ENCODE assay signal across 9 cellular contexts in the genomic region with DNA sequence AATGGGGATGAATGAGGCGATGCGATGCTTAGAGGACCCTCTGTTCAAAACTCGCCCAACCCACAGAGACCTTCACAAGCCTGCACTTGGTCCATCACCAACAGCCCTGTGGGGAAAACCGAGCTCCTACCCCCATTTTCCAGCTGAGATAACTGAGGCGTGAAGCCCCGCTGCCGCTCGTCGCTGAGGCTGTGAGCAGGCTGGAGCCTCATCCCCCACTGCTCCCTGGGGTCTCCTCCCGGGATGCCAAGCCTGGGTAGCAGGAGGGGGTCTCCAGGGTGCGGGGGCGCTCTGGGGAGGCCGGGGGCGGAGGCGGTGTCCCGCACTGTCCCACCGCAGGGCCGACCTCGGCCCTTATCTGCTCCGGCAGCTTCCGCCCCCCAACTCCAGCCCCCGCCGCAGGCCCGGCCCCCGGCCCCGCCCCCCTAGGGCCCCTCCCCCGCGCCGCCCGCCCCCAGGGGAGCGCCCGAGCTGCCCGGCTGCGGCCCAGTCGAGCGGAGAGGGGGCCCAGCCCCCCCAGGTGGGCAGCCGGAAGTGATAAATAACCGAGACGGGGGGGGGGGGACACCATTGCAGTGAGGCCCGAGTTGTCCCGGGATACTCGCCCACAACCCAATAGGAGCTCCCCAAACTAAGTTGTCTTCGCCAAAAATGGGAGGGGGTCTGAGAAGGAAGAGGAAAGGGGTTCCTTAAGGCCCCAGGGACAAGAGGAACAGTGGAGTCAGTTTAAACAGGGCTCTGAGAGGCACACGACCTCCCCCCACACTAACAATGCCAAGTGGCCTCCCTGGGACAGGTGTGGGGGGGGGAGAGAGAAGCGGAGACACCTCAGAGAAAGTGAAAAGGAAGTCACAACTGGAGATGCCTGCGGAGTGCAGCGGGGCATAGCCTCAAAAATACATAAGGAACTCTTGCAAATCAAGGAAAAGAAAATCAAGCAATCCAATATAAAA. TPM values are rescaled to one million over a fixed set of nuclear protein-coding genes. Genes with fewer than 3 reads are reported as not detected.
A peak's percentile ranks its signal among the peaks of the same experiment; 100 is the strongest.
DNase-seq lines count a peak whose midpoint lies in the region; ATAC-seq, FAIRE-seq and TF ChIP-seq lines count a peak whose summit lies in the region.
"Had no signal": no experiment of that assay in that cellular context is flagged by ENCODE, and none has a peak within 500 bp of the region (broad histone marks: within the 10 kb centered on the region; RNA-seq: fewer than 3 reads in every experiment).

No MANE protein-coding gene starts in this region.

- H3K4me3 ChIP-seq in AG09309 (ENCODE audit: control insufficient read depth, low read depth, low read length): peak overlapping the region; percentile 42
- peak overlapping the region; percentile 30 to 60 (median 34) for H3K4me3 ChIP-seq in endothelial cell of umbilical vein (replicated peaks in 1 of 3; ENCODE audit: insufficient read depth in 1 of 3, low read depth in 1 of 3, low read length in 3 of 3)

- DNase-seq in AG09309 (ENCODE audit: low read depth) (no peak), UCSD-AML1 (lab: John Stamatoyannopoulos, UW; ENCODE audit: unreplicated experiment) (peak; percentile 71), endothelial cell of umbilical vein (ENCODE audit: low read depth, low spot score) (no peak), nephron progenitor cell (peak; percentile 71), HPDE6-E6E7 (ENCODE audit: extremely low spot score) (no peak), NCI-H526 treated with DMSO at 0.1 percent for 48 hours (lab: John Stamatoyannopoulos, UW) (no peak)

- peaks cover 17% of the 10 kb centered on the region for H3K4me1 ChIP-seq in endothelial cell of umbilical vein (ENCODE audit: control insufficient read depth, extremely low read depth, insufficient read depth, low read length)

- peaks cover 5% of the 10 kb centered on the region for H3K27me3 Mint-ChIP-seq in nephron progenitor cell (ENCODE audit: low read depth, poor library complexity)

- TF ChIP-seq POLR2A in endothelial cell of umbilical vein (IDR thresholded peaks at IDR 0.05; ENCODE audit: low read depth, low read length): peak; percentile 30

- H3K4me3 Mint-ChIP-seq in nephron progenitor cell: peak overlapping the region; percentile 76

- dilution Hi-C loops in endothelial cell of umbilical vein (cut with MboI; ENCODE audit: extremely low pct_ligation_motif_present, low sequenced_read_pairs): no loop called here

- POLR2A ChIA-PET in endothelial cell of umbilical vein (lab: Charles Lee): no interaction called here

- peak overlapping the region; percentile 83 for H3K4me2 ChIP-seq in endothelial cell of umbilical vein (ENCODE audit: insufficient read depth, low read length)

- H3K9me3 Mint-ChIP-seq in nephron progenitor cell: no peaks in the 10 kb centered on the region

- H3K27ac Mint-ChIP-seq in nephron progenitor cell: peak overlapping the region; percentile 98

- no peaks in the 10 kb centered on the region for H4K20me1 ChIP-seq in endothelial cell of umbilical vein (replicated peaks; ENCODE audit: control insufficient read depth, extremely low read depth, insufficient read depth, low read length)

- H3K36me3 Mint-ChIP-seq in nephron progenitor cell (ENCODE audit: low read depth): no peaks in the 10 kb centered on the region

- TF ChIP-seq CTCF in AG09309 (IDR thresholded peaks at IDR 0.05; ENCODE audit: control insufficient read depth, insufficient read depth, low read depth, low read length, missing control alignments) (no peak), endothelial cell of umbilical vein (IDR thresholded peaks at IDR 0.05; ENCODE audit: extremely low read depth in 1 of 2, insufficient read depth in 1 of 2, low read depth in 1 of 2, low read length in 2 of 2) (no peak), nephron progenitor cell (IDR thresholded peaks at IDR 0.05) (no peak)

- H3K27ac ChIP-seq in endothelial cell of umbilical vein (ENCODE audit: insufficient read depth, low read depth, low read length): no peak overlapping the region

- no TSS peak for BruUV-seq in endothelial cell of umbilical vein (replicated peaks; lab: Mats Ljungman, UMichigan)

- CTCF ChIA-PET in endothelial cell of umbilical vein (lab: Charles Lee): interaction anchor here (0.5 to 8.2 kb wide), 7 partner anchors 8 to 1103 kb away, joined by 3 to 74 read pairs (median 4); partner anchors contain the start of gene SLC39A13

- intact Hi-C loops in endothelial cell of umbilical vein (cut with micrococcal nuclease): no loop called here

- H3K4me1 Mint-ChIP-seq in nephron progenitor cell: peaks cover 60% of the 10 kb centered on the region

- no peak for FAIRE-seq in endothelial cell of umbilical vein (lab: Jason Lieb, UNC)

- peak overlapping the region; percentile 89 for H2AFZ ChIP-seq in endothelial cell of umbilical vein (ENCODE audit: low read depth, low read length)

- H3K27me3 ChIP-seq in endothelial cell of umbilical vein (ENCODE audit: control insufficient read depth in 2 of 2, insufficient read depth in 2 of 2, low read length in 2 of 2): no peaks in the 10 kb centered on the region

- H3K9me1 ChIP-seq in endothelial cell of umbilical vein (replicated peaks; ENCODE audit: control insufficient read depth, extremely low read depth, insufficient read depth, low read length): no peaks in the 10 kb centered on the region

- no peaks in the 10 kb centered on the region for H3K79me2 ChIP-seq in endothelial cell of umbilical vein (ENCODE audit: control insufficient read depth, insufficient read depth, low read length)

- no peaks in the 10 kb centered on the region for H3K9me3 ChIP-seq in endothelial cell of umbilical vein (replicated peaks; ENCODE audit: control insufficient read depth, insufficient read depth, low read length)

- peak overlapping the region; percentile 69 for H3K9ac ChIP-seq in endothelial cell of umbilical vein (replicated peaks; ENCODE audit: extremely low read depth, insufficient read depth, low read length)

- ATAC-seq in GM18907 (IDR thresholded peaks at IDR 0.05; ENCODE audit: unreplicated experiment) (peak; percentile 51), HG03108 (IDR thresholded peaks at IDR 0.05; ENCODE audit: unreplicated experiment) (peak; percentile 35)

- no peaks in the 10 kb centered on the region for H3K36me3 ChIP-seq in endothelial cell of umbilical vein (ENCODE audit: control insufficient read depth in 2 of 2, extremely low read depth in 1 of 2, insufficient read depth in 2 of 2, low read length in 2 of 2)

TF ChIP-seq in endothelial cell of umbilical vein, 7 proteins besides CTCF, POLR2A, EP300 and RAD21:
- TF ChIP-seq MYC (IDR thresholded peaks at IDR 0.05; ENCODE audit: low read depth, low read length) (no peak), POLR2AphosphoS5 (IDR thresholded peaks at IDR 0.05; ENCODE audit: insufficient read depth, low read depth, low read length) (peak; percentile 56)

RNA-seq across cellular contexts. Expression of gene SLC39A13, which starts 8.3 kb away (rescaled TPM):
- 86.3 and 91.9 TPM in 2 replicates for total RNA-seq in endothelial cell of umbilical vein
- polyA plus RNA-seq in endothelial cell of umbilical vein: 94.3 and 124 TPM in 2 replicates
- polyA plus RNA-seq in endothelial cell of umbilical vein (2011; cell fraction: cytosol; rRNA removed): 60.9 and 83.4 TPM in 2 replicates
- polyA plus RNA-seq in endothelial cell of umbilical vein (2011; cell fraction: nucleus; rRNA removed): 264 and 286 TPM in 2 replicates
- 56.2 and 73.8 TPM in 2 replicates for polyA plus RNA-seq in endothelial cell of umbilical vein (2012)
- polyA minus RNA-seq in endothelial cell of umbilical vein: 37.9 and 49.8 TPM in 2 replicates
- polyA minus RNA-seq in endothelial cell of umbilical vein (2011; cell fraction: cytosol; rRNA and poly(A)+ RNA removed): 12.0 TPM
- 30.5 and 39.8 TPM in 2 replicates for polyA minus RNA-seq in endothelial cell of umbilical vein (2011; cell fraction: nucleus; rRNA and poly(A)+ RNA removed)

RNA-seq across cellular contexts. Expression of gene SPI1, which starts 21.8 kb away (rescaled TPM):
- total RNA-seq in endothelial cell of umbilical vein: not detected in 2 replicates
- polyA plus RNA-seq in endothelial cell of umbilical vein: not detected in 2 replicates
- polyA plus RNA-seq in endothelial cell of umbilical vein (2011; cell fraction: cytosol; rRNA removed): not detected in 2 replicates
- polyA plus RNA-seq in endothelial cell of umbilical vein (2011; cell fraction: nucleus; rRNA removed): not detected in 2 replicates
- not detected in 2 replicates for polyA plus RNA-seq in endothelial cell of umbilical vein (2012)
- polyA minus RNA-seq in endothelial cell of umbilical vein: 0.46 and 1.6 TPM in 2 replicates
- not detected for polyA minus RNA-seq in endothelial cell of umbilical vein (2011; cell fraction: cytosol; rRNA and poly(A)+ RNA removed)
- polyA minus RNA-seq in endothelial cell of umbilical vein (2011; cell fraction: nucleus; rRNA and poly(A)+ RNA removed): not detected in 2 replicates
- total RNA-seq: LHCN-M2 had no signal

RNA-seq across cellular contexts. Expression of gene PSMC3, which starts 26.1 kb away (rescaled TPM):
- 202 and 203 TPM in 2 replicates for total RNA-seq in endothelial cell of umbilical vein
- 153 and 179 TPM in 2 replicates for polyA plus RNA-seq in endothelial cell of umbilical vein
- 233 and 266 TPM in 2 replicates for polyA plus RNA-seq in endothelial cell of umbilical vein (2011; cell fraction: cytosol; rRNA removed)
- 158 and 268 TPM in 2 replicates for polyA plus RNA-seq in endothelial cell of umbilical vein (2011; cell fraction: nucleus; rRNA removed)
- 223 and 224 TPM in 2 replicates for polyA plus RNA-seq in endothelial cell of umbilical vein (2012)
- polyA minus RNA-seq in endothelial cell of umbilical vein: 113 and 125 TPM in 2 replicates
- polyA minus RNA-seq in endothelial cell of umbilical vein (2011; cell fraction: cytosol; rRNA and poly(A)+ RNA removed): 169 TPM
- polyA minus RNA-seq in endothelial cell of umbilical vein (2011; cell fraction: nucleus; rRNA and poly(A)+ RNA removed): 47.0 and 56.1 TPM in 2 replicates

RNA-seq across cellular contexts. Expression of gene MYBPC3, which starts 47.6 kb away (rescaled TPM):
- not detected in 2 replicates for total RNA-seq in endothelial cell of umbilical vein
- polyA plus RNA-seq in endothelial cell of umbilical vein: not detected in 2 replicates
- not detected in 2 replicates for polyA plus RNA-seq in endothelial cell of umbilical vein (2011; cell fraction: cytosol; rRNA removed)
- not detected in 2 replicates for polyA plus RNA-seq in endothelial cell of umbilical vein (2011; cell fraction: nucleus; rRNA removed)
- polyA plus RNA-seq in endothelial cell of umbilical vein (2012): not detected in 2 replicates
- polyA minus RNA-seq in endothelial cell of umbilical vein: not detected in 2 replicates
- not detected for polyA minus RNA-seq in endothelial cell of umbilical vein (2011; cell fraction: cytosol; rRNA and poly(A)+ RNA removed)
- polyA minus RNA-seq in endothelial cell of umbilical vein (2011; cell fraction: nucleus; rRNA and poly(A)+ RNA removed): not detected in 2 replicates
- total RNA-seq: LHCN-M2 had no signal

RNA-seq across cellular contexts. Expression of gene RAPSN, which starts 48.8 kb away (rescaled TPM):
- 1.6 TPM in 2 replicates for total RNA-seq in endothelial cell of umbilical vein
- polyA plus RNA-seq in endothelial cell of umbilical vein: 0.18 and 0.27 TPM in 2 replicates
- 0.13 TPM in 1 of 2 replicates, not detected in the other for polyA plus RNA-seq in endothelial cell of umbilical vein (2011; cell fraction: cytosol; rRNA removed)
- 0.95 and 1.2 TPM in 2 replicates for polyA plus RNA-seq in endothelial cell of umbilical vein (2011; cell fraction: nucleus; rRNA removed)
- not detected in 2 replicates for polyA plus RNA-seq in endothelial cell of umbilical vein (2012)
- polyA minus RNA-seq in endothelial cell of umbilical vein: 0.53 and 0.61 TPM in 2 replicates
- not detected for polyA minus RNA-seq in endothelial cell of umbilical vein (2011; cell fraction: cytosol; rRNA and poly(A)+ RNA removed)
- 1.8 and 4.5 TPM in 2 replicates for polyA minus RNA-seq in endothelial cell of umbilical vein (2011; cell fraction: nucleus; rRNA and poly(A)+ RNA removed)

Comparison
In these comparisons a context has a peak if more than half of its experiments do, and no peak if none do; other contexts are left out.
1. DNase-seq: peak in UCSD-AML1 (single experiment) and nephron progenitor cell (single experiment); none in AG09309 (single experiment), endothelial cell of umbilical vein (single experiment), HPDE6-E6E7 (single experiment) and NCI-H526 treated with DMSO at 0.1 percent for 48 hours (single experiment).